In genomic region chr16:69834817-69835477, GRCh38 we compare ENCODE assay signal across 20 cellular contexts.
DNase-seq lines count a peak whose midpoint lies in the region; ATAC-seq, FAIRE-seq and TF ChIP-seq lines count a peak whose summit lies in the region.
"Had no signal": no experiment of that assay in that cellular context is flagged by ENCODE, and none has a peak within 500 bp of the region (broad histone marks: within the 10 kb centered on the region; RNA-seq: fewer than 3 reads in every experiment).

No MANE protein-coding gene starts in this region.

- H3K27ac ChIP-seq in BLaER1 (no peak overlapping the region), heart left ventricle (peak overlapping the region in 10 of 12 donors; percentile 2 to 72 (median 47)), kidney (ENCODE audit: low read depth in 2 of 2, low read length in 2 of 2) (no peak overlapping the region)
- H3K27ac ChIP-seq: ovary had no signal

- peak overlapping the region; percentile 22; the same call in 1 of the 2 replicates for H3K4me2 ChIP-seq in BLaER1

- DNase-seq in heart left ventricle, result peak in 1 of 5 donors; percentile 41
- no peak for DNase-seq in NOMO-1 (lab: John Stamatoyannopoulos, UW; ENCODE audit: unreplicated experiment in 2 of 2)
- DNase-seq in kidney, result no peak
- no peak for DNase-seq in retina
- DNase-seq in NCI-H524 (lab: John Stamatoyannopoulos, UW), result no peak
- DNase-seq: activated CD8-positive, alpha-beta memory T cell treated with anti-CD3 and anti-CD28 coated beads for 24 hours; CD4-positive, CD25-positive, alpha-beta regulatory T cell; DMS79 treated with DMSO at 0.1 percent for 48 hours; left colon; NCI-H146; NCI-H345; ovary; SHP77; small intestine; T-helper 1 cell had no signal

- H3K9me3 ChIP-seq in BLaER1 (no peaks in the 10 kb centered on the region), heart left ventricle (no peaks in the 10 kb centered on the region), kidney (ENCODE audit: control insufficient read depth in 1 of 2, low read length in 2 of 2) (no peaks in the 10 kb centered on the region)
- H3K9me3 ChIP-seq: ovary had no signal

- 65 to 76% (median 67%) methylated on average over 6 of the region's 6 CpGs for WGBS in heart left ventricle, 4 donors

- TF ChIP-seq POLR2A in heart left ventricle (IDR thresholded peaks at IDR 0.05), result no peak

- TF ChIP-seq CTCF in heart left ventricle (IDR thresholded peaks at IDR 0.05) (no peak), kidney (IDR thresholded peaks at IDR 0.05; ENCODE audit: borderline replicate concordance, extremely low read depth, insufficient read depth) (no peak)

- H3K9ac ChIP-seq in BLaER1 (no peak overlapping the region; the same call in 1 of the 2 replicates), kidney (ENCODE audit: low read length in 2 of 2) (no peak overlapping the region)

- intact Hi-C loops in heart left ventricle (cut with DNase I), result no loop called here
- intact Hi-C loops in kidney (cut with DNase I), result no loop called here

- H4K20me1 ChIP-seq in BLaER1, result no peaks in the 10 kb centered on the region

- peaks cover 23% of the 10 kb centered on the region for H3K36me3 ChIP-seq in BLaER1
- H3K36me3 ChIP-seq in heart left ventricle, result peaks cover 0 to 10% (median 0%) of the 10 kb centered on the region in 9 donors
- H3K36me3 ChIP-seq in kidney (ENCODE audit: control insufficient read depth in 1 of 2, insufficient read depth in 2 of 2, low read length in 2 of 2), result no peaks in the 10 kb centered on the region
- H3K36me3 ChIP-seq: ovary had no signal

- H3K4me3 ChIP-seq in BLaER1 (no peak overlapping the region), heart left ventricle (no peak overlapping the region), kidney (ENCODE audit: low read length in 2 of 2) (no peak overlapping the region)
- H3K4me3 ChIP-seq: ovary had no signal

- H3K4me1 ChIP-seq in BLaER1, result peaks cover 15% of the 10 kb centered on the region
- peaks cover 6 to 69% (median 49%) of the 10 kb centered on the region in 12 donors for H3K4me1 ChIP-seq in heart left ventricle
- H3K4me1 ChIP-seq in kidney (ENCODE audit: control insufficient read depth in 1 of 2, insufficient read depth in 1 of 2, low read depth in 1 of 2, low read length in 2 of 2), result peaks cover 19 to 32% of the 10 kb centered on the region in 2 donors

- H3K27me3 ChIP-seq in BLaER1 (no peaks in the 10 kb centered on the region), heart left ventricle (no peaks in the 10 kb centered on the region)
- H3K27me3 ChIP-seq: ovary had no signal

- ATAC-seq in GM19395 (IDR thresholded peaks at IDR 0.05; ENCODE audit: unreplicated experiment) (peak; percentile 73), HG03139 (IDR thresholded peaks at IDR 0.05; ENCODE audit: unreplicated experiment) (peak; percentile 53), heart left ventricle (peak in 3 of 4 donors; percentile 60 to 78 (median 74))
- ATAC-seq: left colon; stimulated activated memory B cell treated with anti-CD40 and anti-IgM and Interleukin-4, amounts not matched to agents 10 μg/mL and 1 μg/mL and 100 μg/mL, for 72 hours had no signal

- no peak for FAIRE-seq in kidney (lab: Jason Lieb, UNC)
- FAIRE-seq: HTR-8/SVneo, small intestine had no signal

Comparison
In these comparisons a context has a peak if more than half of its experiments do, and no peak if none do; other contexts are left out.
1. H3K27ac ChIP-seq: peak in heart left ventricle (10 of 12); none in BLaER1 (single experiment) and kidney (0 of 2).
2. Peak in every context shown above with its lines, with median percentiles within 50 percentile points of each other: ATAC-seq.